In genomic region chr2:109724533-109725460, GRCh38 we compare ENCODE assay signal across 18 cellular contexts.
DNase-seq lines count a peak whose midpoint lies in the region; ATAC-seq and TF ChIP-seq lines count a peak whose summit lies in the region.
"Had no signal": no experiment of that assay in that cellular context is flagged by ENCODE, and none has a peak within 500 bp of the region (broad histone marks: within the 10 kb centered on the region; RNA-seq: fewer than 3 reads in every experiment).

No MANE protein-coding gene starts in this region.

- no peaks in the 10 kb centered on the region for H3K79me1 ChIP-seq in neuronal stem cell (ENCODE audit: low read depth, low read length)

- H3K4ac ChIP-seq in neuronal stem cell (ENCODE audit: low read length) = no peak overlapping the region

- peaks cover 0 to 2% of the 10 kb centered on the region in 2 donors for H3K4me1 ChIP-seq in neuronal stem cell (ENCODE audit: control insufficient read depth in 2 of 2, insufficient read depth in 1 of 2, low read depth in 1 of 2, low read length in 2 of 2)
- no peaks in the 10 kb centered on the region for H3K4me1 ChIP-seq in upper lobe of right lung

- TF ChIP-seq CTCF in coronary artery (IDR thresholded peaks at IDR 0.05) (no peak), upper lobe of right lung (IDR thresholded peaks at IDR 0.05) (no peak)

- no peak overlapping the region for H3K18ac ChIP-seq in neuronal stem cell (ENCODE audit: low read length)

- H3K27ac ChIP-seq in coronary artery = no peak overlapping the region
- H3K27ac ChIP-seq in neuronal stem cell (replicated peaks; ENCODE audit: low read length) = no peak overlapping the region
- H3K27ac ChIP-seq in upper lobe of right lung = no peak overlapping the region

- no peak overlapping the region for H4K8ac ChIP-seq in neuronal stem cell (ENCODE audit: low read depth, low read length)

- H3K9me3 ChIP-seq in neuronal stem cell (replicated peaks in 1 of 2; ENCODE audit: control insufficient read depth in 2 of 2, insufficient read depth in 1 of 2, low read depth in 1 of 2, low read length in 2 of 2) (peaks cover 0 to 4% of the 10 kb centered on the region in 2 donors), upper lobe of right lung (no peaks in the 10 kb centered on the region)

- DNase-seq in activated CD8-positive, alpha-beta memory T cell treated with anti-CD3 and anti-CD28 coated beads for 24 hours = peak; percentile 37
- DNase-seq in activated CD8-positive, alpha-beta memory T cell treated with anti-CD3 and anti-CD28 coated beads, Interleukin-2, amount 50 U/mL, for 4 hours = no peak
- DNase-seq in coronary artery (ENCODE audit: low spot score) = peak; percentile 62
- no peak for DNase-seq in neuronal stem cell (ENCODE audit: low spot score)
- DNase-seq in upper lobe of right lung = peak; percentile 34
- no peak for DNase-seq in DMS79 (lab: John Stamatoyannopoulos, UW)
- DNase-seq: COR-L47; DMS 273 treated with DMSO at 0.1 percent for 48 hours; KG1; MV-4-11; NCI-H1694 treated with DMSO at 0.1 percent for 48 hours; NCI-H510A; NCI-H748 treated with DMSO at 0.1 percent for 48 hours; NK-92 treated with Interleukin-12 subunit alpha and Interleukin-12 subunit beta, amount 100 ng/mL, for 24 hours; SHP77 had no signal

- ATAC-seq in upper lobe of right lung (no peak), GM21367 (IDR thresholded peaks at IDR 0.05; ENCODE audit: unreplicated experiment) (no peak), HG02623 (IDR thresholded peaks at IDR 0.05; ENCODE audit: unreplicated experiment) (no peak)
- ATAC-seq: GM23338 had no signal

- intact Hi-C loops in upper lobe of right lung (cut with DNase I) = no loop called here

- no peak overlapping the region for H2AK5ac ChIP-seq in neuronal stem cell (ENCODE audit: low read depth, low read length)

- H3K23ac ChIP-seq in neuronal stem cell (ENCODE audit: low read depth, low read length, poor library complexity) = peak overlapping the region; percentile 34

- H3K27me3 ChIP-seq in neuronal stem cell (ENCODE audit: control insufficient read depth in 3 of 3, insufficient read depth in 3 of 3, low read depth in 1 of 3, low read length in 3 of 3) (no peaks in the 10 kb centered on the region), upper lobe of right lung (no peaks in the 10 kb centered on the region)

- H2AFZ ChIP-seq in neuronal stem cell (ENCODE audit: low read length) = no peak overlapping the region
- H2AFZ ChIP-seq: GM23338 had no signal

- H3K36me3 ChIP-seq in neuronal stem cell (replicated peaks in 1 of 2; ENCODE audit: control insufficient read depth in 2 of 2, insufficient read depth in 2 of 2, low read length in 2 of 2) = no peaks in the 10 kb centered on the region
- no peaks in the 10 kb centered on the region for H3K36me3 ChIP-seq in upper lobe of right lung

- H3K4me3 ChIP-seq in coronary artery (no peak overlapping the region), neuronal stem cell (ENCODE audit: low read length in 2 of 2) (no peak overlapping the region), upper lobe of right lung (no peak overlapping the region)
- H3K4me3 ChIP-seq: GM23338 had no signal

- no peak overlapping the region for H3K4me2 ChIP-seq in neuronal stem cell (ENCODE audit: insufficient read depth, low read length, poor library complexity, severe bottlenecking)
- H3K4me2 ChIP-seq: GM23338 had no signal

- H2BK15ac ChIP-seq in neuronal stem cell (ENCODE audit: low read length) = no peak overlapping the region

- no CpG with 5 or more reads among the region's 9 CpGs for WGBS in neuronal stem cell (ENCODE audit: extremely low coverage in 2 of 2, insufficient read length in 2 of 2, insufficient replicate concordance in 1 of 2), 2 donors

- no peak overlapping the region for H2BK5ac ChIP-seq in neuronal stem cell (ENCODE audit: low read length)

- no peak overlapping the region for H3K14ac ChIP-seq in neuronal stem cell (ENCODE audit: low read length)

- H2BK12ac ChIP-seq in neuronal stem cell (ENCODE audit: low read length) = no peak overlapping the region

- no peak overlapping the region for H4K91ac ChIP-seq in neuronal stem cell (ENCODE audit: low read depth, low read length, poor library complexity)

- no peak overlapping the region for H3K9ac ChIP-seq in neuronal stem cell (ENCODE audit: low read depth, low read length, poor library complexity)

- H2BK120ac ChIP-seq in neuronal stem cell (ENCODE audit: low read depth, low read length) = no peak overlapping the region

Comparison
In these comparisons a context has a peak if more than half of its experiments do, and no peak if none do; other contexts are left out.
1. DNase-seq: peak in activated CD8-positive, alpha-beta memory T cell treated with anti-CD3 and anti-CD28 coated beads for 24 hours (single experiment), coronary artery (single experiment) and upper lobe of right lung (single experiment); none in activated CD8-positive, alpha-beta memory T cell treated with anti-CD3 and anti-CD28 coated beads, Interleukin-2, amount 50 U/mL, for 4 hours (single experiment), neuronal stem cell (single experiment) and DMS79 (single experiment).